ENCODE assay signal across 18 cellular contexts in genomic region chr4:68388347-68388746, GRCh38. TPM values are rescaled to one million over a fixed set of nuclear protein-coding genes. Genes with fewer than 3 reads are reported as not detected.
DNase-seq lines count a peak whose midpoint lies in the region; ATAC-seq and TF ChIP-seq lines count a peak whose summit lies in the region.
"Had no signal": no experiment of that assay in that cellular context is flagged by ENCODE, and none has a peak within 500 bp of the region (broad histone marks: within the 10 kb centered on the region; RNA-seq: fewer than 3 reads in every experiment).

No MANE protein-coding gene starts in this region.

- H3K36me3 ChIP-seq in ES-I3 (ENCODE audit: insufficient read depth, low read length): no peaks in the 10 kb centered on the region
- no peaks in the 10 kb centered on the region for H3K36me3 ChIP-seq in HUES64 (ENCODE audit: insufficient read depth, low read length)
- no peaks in the 10 kb centered on the region for H3K36me3 ChIP-seq in hepatocyte (replicated peaks; ENCODE audit: insufficient read depth, low read depth)
- H3K36me3 ChIP-seq: BLaER1 had no signal

- no peaks in the 10 kb centered on the region for H3K9me3 Mint-ChIP-seq in mesothelial cell of epicardium
- H3K9me3 Mint-ChIP-seq: CD8-positive, alpha-beta memory T cell had no signal

- peak overlapping the region; percentile 19 for H3K27ac Mint-ChIP-seq in mesothelial cell of epicardium
- H3K27ac Mint-ChIP-seq: CD8-positive, alpha-beta memory T cell had no signal

- H3K27ac ChIP-seq in HUES64 (ENCODE audit: low read depth, low read length): peak overlapping the region; percentile 80
- H3K27ac ChIP-seq in hepatocyte: peak overlapping the region; percentile 23
- H3K27ac ChIP-seq: BLaER1 had no signal

- peaks cover 14% of the 10 kb centered on the region for H3K4me1 Mint-ChIP-seq in mesothelial cell of epicardium
- H3K4me1 Mint-ChIP-seq: CD8-positive, alpha-beta memory T cell had no signal

- H3K9me2 ChIP-seq in hepatocyte (replicated peaks; ENCODE audit: insufficient read depth): no peaks in the 10 kb centered on the region

- DNase-seq in hepatocyte (ENCODE audit: low spot score) (no peak), mesothelial cell of epicardium (ENCODE audit: low spot score in 2 of 2, unreplicated experiment in 2 of 2) (no peak), GM20000 (ENCODE audit: low spot score) (no peak)
- DNase-seq: 8988T; AML-193; Caco-2; CD8-positive, alpha-beta memory T cell; DND-41; GF-D8; GOT3 had no signal

- ATAC-seq in GM18511 (IDR thresholded peaks at IDR 0.05; ENCODE audit: unreplicated experiment) (no peak), GM18858 (IDR thresholded peaks at IDR 0.05; ENCODE audit: unreplicated experiment) (no peak)
- ATAC-seq: HCT116, HepG2 had no signal

- no peaks in the 10 kb centered on the region for H3K79me2 ChIP-seq in hepatocyte

- no peak for TF ChIP-seq CTCF in hepatocyte (IDR thresholded peaks at IDR 0.05; ENCODE audit: poor library complexity)
- TF ChIP-seq CTCF in mesothelial cell of epicardium (IDR thresholded peaks at IDR 0.05; ENCODE audit: unreplicated experiment): no peak
- TF ChIP-seq CTCF in GM20000 (IDR thresholded peaks at IDR 0.05; ENCODE audit: extremely low read depth, missing control alignments): no peak

- H3K4me2 ChIP-seq in hepatocyte: peak overlapping the region; percentile 39
- H3K4me2 ChIP-seq: BLaER1 had no signal

- H3K4me3 ChIP-seq in HUES64 (ENCODE audit: low read length) (no peak overlapping the region), hepatocyte (no peak overlapping the region)
- H3K4me3 ChIP-seq: BLaER1 had no signal

- H3K4me1 ChIP-seq in ES-I3 (ENCODE audit: insufficient read depth, low read length) (peaks cover 31% of the 10 kb centered on the region), HUES64 (ENCODE audit: insufficient read depth, low read length) (peaks cover 31% of the 10 kb centered on the region), hepatocyte (ENCODE audit: insufficient read depth) (no peaks in the 10 kb centered on the region)
- H3K4me1 ChIP-seq: BLaER1 had no signal

- no peaks in the 10 kb centered on the region for H3K36me3 Mint-ChIP-seq in mesothelial cell of epicardium
- H3K36me3 Mint-ChIP-seq: CD8-positive, alpha-beta memory T cell had no signal

- H3K4me3 Mint-ChIP-seq in mesothelial cell of epicardium: no peak overlapping the region
- H3K4me3 Mint-ChIP-seq: CD8-positive, alpha-beta memory T cell had no signal

- H3K27me3 Mint-ChIP-seq in mesothelial cell of epicardium (ENCODE audit: low read depth): peaks cover 4% of the 10 kb centered on the region

- H3K27me3 ChIP-seq in HUES64 (ENCODE audit: insufficient read depth, low read length) (no peaks in the 10 kb centered on the region), hepatocyte (no peaks in the 10 kb centered on the region)
- H3K27me3 ChIP-seq: BLaER1 had no signal

- H3K9ac ChIP-seq in ES-I3 (ENCODE audit: low read depth, low read length) (peak overlapping the region; percentile 23; the same call in 1 of the 2 replicates), HUES64 (ENCODE audit: low read depth, low read length) (no peak overlapping the region)
- H3K9ac ChIP-seq: BLaER1 had no signal

- H3K9me3 ChIP-seq in ES-I3 (ENCODE audit: control insufficient read depth, insufficient read depth, low read length) (no peaks in the 10 kb centered on the region), HUES64 (ENCODE audit: insufficient read depth, low read depth, low read length) (no peaks in the 10 kb centered on the region), hepatocyte (ENCODE audit: low read depth) (no peaks in the 10 kb centered on the region)
- H3K9me3 ChIP-seq: BLaER1, Caco-2 had no signal

- H2AFZ ChIP-seq in hepatocyte: no peak overlapping the region

- H4K20me1 ChIP-seq in hepatocyte (ENCODE audit: insufficient read depth, poor library complexity, severe bottlenecking): no peaks in the 10 kb centered on the region
- H4K20me1 ChIP-seq: BLaER1 had no signal

- 90% methylated on average over 3 of the region's 4 CpGs for WGBS in HUES64
- 31% methylated on average over 4 of the region's 4 CpGs for WGBS in hepatocyte (ENCODE audit: low lambda C conversion rate, missing lambda C conversion rate)

RNA-seq across cellular contexts. Expression of gene YTHDC1, which starts 38.5 kb away (rescaled TPM):
- polyA plus RNA-seq in HUES64 (2013, experiment 1 of 2): 68.3 TPM
- polyA plus RNA-seq in HUES64 (2013, experiment 2 of 2): 72.9 TPM
- total RNA-seq in hepatocyte: 75.4 and 79.3 TPM in 2 replicates
- polyA plus RNA-seq in hepatocyte: 45.3 and 48.6 TPM in 2 replicates
- total RNA-seq in mesothelial cell of epicardium: 137 to 146 TPM (median 146 TPM) in 3 replicates

RNA-seq across cellular contexts. Expression of gene TMPRSS11E, which starts 58.9 kb away (rescaled TPM):
- polyA plus RNA-seq in HUES64 (2013, experiment 1 of 2): 1.8 TPM
- polyA plus RNA-seq in HUES64 (2013, experiment 2 of 2): 2.0 TPM
- total RNA-seq in hepatocyte (1.3 and 1.8 TPM in 2 replicates), mesothelial cell of epicardium (0.11 to 0.51 TPM (median 0.38 TPM) in 3 replicates)
- 1.4 and 1.7 TPM in 2 replicates for polyA plus RNA-seq in hepatocyte
- total RNA-seq: Caco-2, HepG2, HT-29 had no signal
- polyA plus RNA-seq: CD8-positive, alpha-beta memory T cell; HepG2 had no signal
